Comparison of ENCODE assay signal across 31 cellular contexts in genomic region chr10:85864173-85864549, GRCh38.
DNase-seq lines count a peak whose midpoint lies in the region; ATAC-seq, FAIRE-seq and TF ChIP-seq lines count a peak whose summit lies in the region.
"Had no signal": no experiment of that assay in that cellular context is flagged by ENCODE, and none has a peak within 500 bp of the region (broad histone marks: within the 10 kb centered on the region; RNA-seq: fewer than 3 reads in every experiment).

No MANE protein-coding gene starts in this region.

- H2BK5ac ChIP-seq in H1 (ENCODE audit: low read depth, low read length), result no peak overlapping the region
- H2BK5ac ChIP-seq in mesenchymal stem cell (ENCODE audit: low read depth, low read length, poor library complexity, severe bottlenecking), result no peak overlapping the region

- H3K27me3 ChIP-seq in heart left ventricle, result no peaks in the 10 kb centered on the region
- H3K27me3 ChIP-seq in right atrium auricular region, result no peaks in the 10 kb centered on the region
- H3K27me3 ChIP-seq in H1 (replicated peaks in 1 of 4; ENCODE audit: control insufficient read depth in 3 of 4, extremely low read depth in 1 of 4, insufficient read depth in 3 of 4, low read length in 3 of 4), result no peaks in the 10 kb centered on the region
- H3K27me3 ChIP-seq in mesenchymal stem cell (ENCODE audit: control insufficient read depth in 1 of 2, insufficient read depth in 1 of 2, low read length in 2 of 2), result no peaks in the 10 kb centered on the region
- no peaks in the 10 kb centered on the region for H3K27me3 ChIP-seq in smooth muscle cell (ENCODE audit: low read depth)
- H3K27me3 ChIP-seq in adrenal gland, result no peaks in the 10 kb centered on the region
- H3K27me3 ChIP-seq: breast epithelium, esophagus muscularis mucosa, left lung, upper lobe of left lung had no signal

- H3K36me3 Mint-ChIP-seq in effector memory CD8-positive, alpha-beta T cell (ENCODE audit: insufficient read depth), result no peaks in the 10 kb centered on the region
- H3K36me3 Mint-ChIP-seq: CD4-positive, alpha-beta memory T cell; immature natural killer cell; natural killer cell; stimulated activated effector memory CD8-positive, alpha-beta T cell treated with anti-CD3 and anti-CD28 coated beads, Interleukin-12 subunit alpha, Interleukin-12 subunit beta, amount 100 ng/mL, for 72 hours; T-cell had no signal

- H3K14ac ChIP-seq in H1 (ENCODE audit: insufficient read length), result no peak overlapping the region
- H3K14ac ChIP-seq in mesenchymal stem cell (ENCODE audit: low read length in 2 of 2), result no peak overlapping the region

- H3K23me2 ChIP-seq in H1 (ENCODE audit: low read depth, low read length), result peaks cover 2% of the 10 kb centered on the region; the same call in 1 of the 2 replicates

- TF ChIP-seq POLR2A in heart left ventricle (IDR thresholded peaks at IDR 0.05) (no peak), H1 (IDR thresholded peaks at IDR 0.05; ENCODE audit: control extremely low read depth in 1 of 2, low read depth in 2 of 2, low read length in 2 of 2) (no peak), adrenal gland (IDR thresholded peaks at IDR 0.05) (no peak)

- H3K56ac ChIP-seq in H1 (replicated peaks; ENCODE audit: insufficient read length, low read depth, low read length), result no peak overlapping the region

- no peak overlapping the region for H3K4me3 Mint-ChIP-seq in effector memory CD8-positive, alpha-beta T cell
- H3K4me3 Mint-ChIP-seq: CD4-positive, alpha-beta memory T cell; immature natural killer cell; natural killer cell; stimulated activated effector memory CD8-positive, alpha-beta T cell treated with anti-CD3 and anti-CD28 coated beads, Interleukin-12 subunit alpha, Interleukin-12 subunit beta, amount 100 ng/mL, for 72 hours; T-cell had no signal

- H3K4ac ChIP-seq in H1 (replicated peaks; ENCODE audit: insufficient read length, low read depth, low read length) (no peak overlapping the region), mesenchymal stem cell (ENCODE audit: low read depth in 1 of 2, low read length in 2 of 2) (no peak overlapping the region)

- H3K27ac ChIP-seq in heart left ventricle (no peak overlapping the region), right atrium auricular region (no peak overlapping the region), H1 (ENCODE audit: low read depth, low read length) (no peak overlapping the region), mesenchymal stem cell (ENCODE audit: low read length, poor library complexity, severe bottlenecking) (no peak overlapping the region), smooth muscle cell (ENCODE audit: low read depth) (peak overlapping the region; percentile 83), adrenal gland (no peak overlapping the region)
- H3K27ac ChIP-seq: breast epithelium, esophagus muscularis mucosa, left lung, upper lobe of left lung had no signal

- H3K4me1 ChIP-seq in heart left ventricle (no peaks in the 10 kb centered on the region), right atrium auricular region (peaks cover 0 to 10% of the 10 kb centered on the region in 2 donors), H1 (replicated peaks in 1 of 4; ENCODE audit: control insufficient read depth in 3 of 4, insufficient read depth in 4 of 4, low read length in 3 of 4) (no peaks in the 10 kb centered on the region), mesenchymal stem cell (ENCODE audit: control insufficient read depth, insufficient read depth, low read depth, low read length) (no peaks in the 10 kb centered on the region), smooth muscle cell (ENCODE audit: low read depth) (peaks cover 20% of the 10 kb centered on the region), adrenal gland (replicated peaks in 1 of 2) (no peaks in the 10 kb centered on the region)
- H3K4me1 ChIP-seq: breast epithelium, esophagus muscularis mucosa, left lung, upper lobe of left lung had no signal

- peak in 1 of 5 donors; percentile 40 for DNase-seq in heart left ventricle
- DNase-seq in right atrium auricular region (ENCODE audit: low spot score), result no peak
- no peak for DNase-seq in H1 (ENCODE audit: low read depth in 1 of 2, low spot score in 2 of 2)
- DNase-seq in mesenchymal stem cell, result peak; percentile 25
- DNase-seq in smooth muscle cell (lab: John Stamatoyannopoulos, UW; ENCODE audit: unreplicated experiment), result no peak
- no peak for DNase-seq in adrenal gland
- DNase-seq in effector memory CD8-positive, alpha-beta T cell, result no peak
- DNase-seq: activated CD4-positive, alpha-beta T cell treated with anti-CD3 and anti-CD28 coated beads, Interleukin-2, amount 50 U/mL, for 48 hours; activated CD8-positive, alpha-beta memory T cell treated with anti-CD3 and anti-CD28 coated beads, Interleukin-2, amount 50 U/mL, for 4 hours; activated naive CD4-positive, alpha-beta T cell treated with anti-CD3 and anti-CD28 coated beads, Interleukin-2, amount 50 U/mL, for 16 hours; amygdala; CD4-positive, alpha-beta memory T cell; HCEC 1CT; immature natural killer cell; Kasumi-1; left lung; natural killer cell; NCI-H1436 treated with DMSO at 0.1 percent for 48 hours; NCI-H526; stimulated activated CD4-positive, alpha-beta T cell treated with anti-CD3 and anti-CD28 coated beads, Interleukin-4, amount 100 ng/mL, for 24 hours; T-cell; upper lobe of left lung had no signal

- H2AFZ ChIP-seq in H1 (ENCODE audit: low read length) (no peak overlapping the region), mesenchymal stem cell (ENCODE audit: low read depth, low read length) (no peak overlapping the region), smooth muscle cell (ENCODE audit: low read depth) (no peak overlapping the region)

- H3K27me3 Mint-ChIP-seq in effector memory CD8-positive, alpha-beta T cell, result peaks cover 22 to 32% of the 10 kb centered on the region in 2 donors

- H2BK15ac ChIP-seq in H1 (ENCODE audit: low read length) (no peak overlapping the region), mesenchymal stem cell (ENCODE audit: low read depth, poor library complexity, severe bottlenecking) (no peak overlapping the region)

- H4K8ac ChIP-seq in H1 (ENCODE audit: extremely low read depth, insufficient read depth, low read length) (no peak overlapping the region), mesenchymal stem cell (ENCODE audit: low read length) (no peak overlapping the region)

- no peaks in the 10 kb centered on the region for H3K4me1 Mint-ChIP-seq in effector memory CD8-positive, alpha-beta T cell (ENCODE audit: low read depth in 2 of 2)
- H3K4me1 Mint-ChIP-seq: CD4-positive, alpha-beta memory T cell; immature natural killer cell; natural killer cell; stimulated activated effector memory CD8-positive, alpha-beta T cell treated with anti-CD3 and anti-CD28 coated beads, Interleukin-12 subunit alpha, Interleukin-12 subunit beta, amount 100 ng/mL, for 72 hours; T-cell had no signal

- no peak overlapping the region for H3K27ac Mint-ChIP-seq in effector memory CD8-positive, alpha-beta T cell
- H3K27ac Mint-ChIP-seq: CD4-positive, alpha-beta memory T cell; immature natural killer cell; natural killer cell; stimulated activated effector memory CD8-positive, alpha-beta T cell treated with anti-CD3 and anti-CD28 coated beads, Interleukin-12 subunit alpha, Interleukin-12 subunit beta, amount 100 ng/mL, for 72 hours; T-cell had no signal

- no peak overlapping the region for H2BK120ac ChIP-seq in H1 (replicated peaks; ENCODE audit: low read depth, low read length)
- H2BK120ac ChIP-seq in mesenchymal stem cell (ENCODE audit: low read depth, low read length), result no peak overlapping the region

- H3K9ac ChIP-seq in H1 (replicated peaks in 1 of 4; ENCODE audit: extremely low read depth in 1 of 4, low read depth in 3 of 4, low read length in 3 of 4) (no peak overlapping the region; a peak in 1 of 7 replicates), mesenchymal stem cell (ENCODE audit: low read length) (no peak overlapping the region), smooth muscle cell (ENCODE audit: low read depth) (peak overlapping the region; percentile 23)

- CTCF ChIA-PET in H1 (lab: Charles Lee; ENCODE audit: partially characterized antibody), result interaction anchor here (0.8 to 2.3 kb wide), 5 partner anchors 8 to 512 kb away, joined by 3 to 9 read pairs (median 4); no protein-coding TSS in a partner anchor

- H2BK12ac ChIP-seq in H1 (ENCODE audit: low read depth, low read length) (no peak overlapping the region; the same call in 1 of the 2 replicates), mesenchymal stem cell (ENCODE audit: low read length in 2 of 2) (no peak overlapping the region)

- no peaks in the 10 kb centered on the region for H3K36me3 ChIP-seq in heart left ventricle
- H3K36me3 ChIP-seq in right atrium auricular region, result no peaks in the 10 kb centered on the region
- H3K36me3 ChIP-seq in H1 (ENCODE audit: control insufficient read depth in 2 of 4, insufficient read depth in 4 of 4, low read length in 3 of 4), result no peaks in the 10 kb centered on the region
- H3K36me3 ChIP-seq in mesenchymal stem cell (ENCODE audit: control insufficient read depth in 1 of 2, insufficient read depth in 2 of 2, low read depth in 1 of 2, low read length in 2 of 2), result no peaks in the 10 kb centered on the region
- H3K36me3 ChIP-seq in smooth muscle cell (ENCODE audit: low read depth), result no peaks in the 10 kb centered on the region
- no peaks in the 10 kb centered on the region for H3K36me3 ChIP-seq in adrenal gland (replicated peaks in 1 of 2)
- H3K36me3 ChIP-seq: breast epithelium, esophagus muscularis mucosa, left lung, upper lobe of left lung had no signal

- TF ChIP-seq CTCF in heart left ventricle (IDR thresholded peaks at IDR 0.05), result no peak
- no peak for TF ChIP-seq CTCF in right atrium auricular region (IDR thresholded peaks at IDR 0.05)
- no peak for TF ChIP-seq CTCF in H1 (IDR thresholded peaks at IDR 0.05; ENCODE audit: control extremely low read depth in 1 of 3, insufficient read depth in 1 of 3, low read depth in 1 of 3, low read length in 3 of 3)
- TF ChIP-seq CTCF in smooth muscle cell (IDR thresholded peaks at IDR 0.05; ENCODE audit: borderline replicate concordance, insufficient read depth, poor library complexity, severe bottlenecking), result no peak
- TF ChIP-seq CTCF in adrenal gland (IDR thresholded peaks at IDR 0.05), result no peak

- H3K23ac ChIP-seq in H1 (ENCODE audit: insufficient read length), result no peak overlapping the region
- no peak overlapping the region for H3K23ac ChIP-seq in mesenchymal stem cell (ENCODE audit: low read length in 2 of 2)

- no peak for FAIRE-seq in H1 (lab: Jason Lieb, UNC)
- FAIRE-seq: colon, frontal cortex, G401.6, HTR-8/SVneo, TTC549 had no signal

- ATAC-seq in heart left ventricle (peak in 3 of 4 donors; percentile 41 to 48 (median 47)), GM18498 (IDR thresholded peaks at IDR 0.05; ENCODE audit: unreplicated experiment) (no peak)
- ATAC-seq in effector memory CD8-positive, alpha-beta T cell (replicated peaks), result no peak
- ATAC-seq: left lung; natural killer cell; stimulated activated effector memory CD8-positive, alpha-beta T cell treated with anti-CD3 and anti-CD28 coated beads, Interleukin-12 subunit alpha, Interleukin-12 subunit beta, amount 100 ng/mL, for 72 hours; T-cell had no signal

- H3K9me3 Mint-ChIP-seq in effector memory CD8-positive, alpha-beta T cell, result peaks cover 0 to 2% of the 10 kb centered on the region in 2 donors
- H3K9me3 Mint-ChIP-seq: stimulated activated effector memory CD8-positive, alpha-beta T cell treated with anti-CD3 and anti-CD28 coated beads, Interleukin-12 subunit alpha, Interleukin-12 subunit beta, amount 100 ng/mL, for 72 hours had no signal

- H3K9me3 ChIP-seq in heart left ventricle (no peaks in the 10 kb centered on the region), right atrium auricular region (no peaks in the 10 kb centered on the region), H1 (ENCODE audit: insufficient read depth in 2 of 2, low read depth in 1 of 2, low read length in 1 of 2) (no peaks in the 10 kb centered on the region), mesenchymal stem cell (ENCODE audit: control insufficient read depth, low read length) (no peaks in the 10 kb centered on the region), smooth muscle cell (replicated peaks; ENCODE audit: low read depth) (no peaks in the 10 kb centered on the region), adrenal gland (replicated peaks in 1 of 3) (no peaks in the 10 kb centered on the region)
- H3K9me3 ChIP-seq: breast epithelium, esophagus muscularis mucosa, left lung, upper lobe of left lung had no signal

- POLR2A ChIA-PET in H1 (lab: Charles Lee; ENCODE audit: partially characterized antibody), result interaction anchor here (0.6 kb wide), 1 partner anchor 1449 kb away, joined by 3 read pairs; no protein-coding TSS in a partner anchor

- H4K5ac ChIP-seq in H1 (ENCODE audit: insufficient read length, low read depth, low read length), result no peak overlapping the region

- no peak overlapping the region for H2AK5ac ChIP-seq in H1 (ENCODE audit: low read depth, low read length)
- H2AK5ac ChIP-seq in mesenchymal stem cell (ENCODE audit: low read length, severe bottlenecking), result no peak overlapping the region

- H3K18ac ChIP-seq in H1 (ENCODE audit: extremely low read depth, low read length) (no peak overlapping the region), mesenchymal stem cell (ENCODE audit: low read depth in 1 of 2, low read length in 2 of 2) (no peak overlapping the region)

- TF ChIP-seq EP300 in H1 (IDR thresholded peaks at IDR 0.05; ENCODE audit: borderline replicate concordance in 1 of 2, low read depth in 2 of 2, low read length in 2 of 2), result no peak

- H3K79me2 ChIP-seq in H1 (ENCODE audit: control insufficient read depth in 1 of 2, insufficient read depth in 2 of 2, low read length in 2 of 2) (no peaks in the 10 kb centered on the region), smooth muscle cell (ENCODE audit: low read depth) (no peaks in the 10 kb centered on the region)

- H3K4me3 ChIP-seq in heart left ventricle (no peak overlapping the region), right atrium auricular region (no peak overlapping the region), H1 (ENCODE audit: extremely low read depth in 1 of 4, insufficient read depth in 2 of 4, low read depth in 3 of 4, low read length in 4 of 4) (no peak overlapping the region), mesenchymal stem cell (ENCODE audit: insufficient read depth in 1 of 2, low read depth in 1 of 2, low read length in 2 of 2) (no peak overlapping the region), smooth muscle cell (no peak overlapping the region), adrenal gland (no peak overlapping the region)
- H3K4me3 ChIP-seq: breast epithelium, esophagus muscularis mucosa, left lung, upper lobe of left lung had no signal

- intact Hi-C loops in heart left ventricle (cut with DNase I) (no loop called here), adrenal gland (cut with DNase I) (no loop called here)

- no peak overlapping the region for H2BK20ac ChIP-seq in H1 (ENCODE audit: low read length)

- H4K91ac ChIP-seq in H1 (replicated peaks; ENCODE audit: insufficient read length, low read length) (no peak overlapping the region), mesenchymal stem cell (ENCODE audit: low read length) (no peak overlapping the region)

- H3K79me1 ChIP-seq in H1 (ENCODE audit: low read depth, low read length) (no peaks in the 10 kb centered on the region), mesenchymal stem cell (replicated peaks; ENCODE audit: low read length, poor library complexity, severe bottlenecking) (no peaks in the 10 kb centered on the region)

- H4K20me1 ChIP-seq in H1 (replicated peaks in 1 of 2; ENCODE audit: control insufficient read depth in 1 of 2, insufficient read depth in 2 of 2, low read length in 2 of 2), result peaks cover 0 to 1% of the 10 kb centered on the region in 2 experiments
- H4K20me1 ChIP-seq in smooth muscle cell (ENCODE audit: low read depth), result no peaks in the 10 kb centered on the region

- H3F3A ChIP-seq in smooth muscle cell (ENCODE audit: low read depth), result peaks cover 17% of the 10 kb centered on the region

- H3K4me2 ChIP-seq in H1 (ENCODE audit: insufficient read depth in 1 of 2, low read depth in 2 of 2, low read length in 2 of 2) (no peak overlapping the region), mesenchymal stem cell (ENCODE audit: low read length, poor library complexity, severe bottlenecking) (no peak overlapping the region), smooth muscle cell (peak overlapping the region; percentile 70)

- TF ChIP-seq RAD21 in H1 (IDR thresholded peaks at IDR 0.05 in 1 of 2, conservative IDR thresholded peaks at IDR 0.05 in 1 of 2; ENCODE audit: low read depth in 2 of 2, low read length in 2 of 2), result no peak

- 60 to 71% (median 65%) methylated on average over 5 of the region's 5 CpGs for WGBS in heart left ventricle, 4 donors
- WGBS in H1 (ENCODE audit: extremely low coverage in 1 of 2, insufficient coverage in 1 of 2, insufficient read length in 1 of 2, insufficient replicate concordance in 2 of 2, low coverage in 1 of 2, low lambda C conversion rate in 2 of 2, missing lambda C conversion rate in 1 of 2), 2 experiments, result 91% methylated on average over 5 of the region's 5 CpGs; no CpG with 5 or more reads in 1 of the 2 experiments
- WGBS in mesenchymal stem cell, result 43% methylated on average over 4 of the region's 5 CpGs
- WGBS in smooth muscle cell (ENCODE audit: low lambda C conversion rate), result 63% methylated on average over 5 of the region's 5 CpGs
- WGBS in adrenal gland, 4 donors, result 82 to 91% (median 87%) methylated on average over 5 of the region's 5 CpGs

Comparison
In these comparisons a context has a peak if more than half of its experiments do, and no peak if none do; other contexts are left out.
1. ATAC-seq: peak in heart left ventricle (3 of 4); none in GM18498 (single experiment) and effector memory CD8-positive, alpha-beta T cell (single experiment).